Comparison of ENCODE assay signal across 1 cellular context in genomic region chr3:10855083-10855870, GRCh38.
TF ChIP-seq lines count a peak whose summit lies in the region.

No MANE protein-coding gene starts in this region.

TF ChIP-seq in HepG2, 621 proteins besides CTCF, POLR2A, EP300 and RAD21 (continued from another document and continues in another):
- TF ChIP-seq ARID4A (CRISPR knock-in tag; IDR thresholded peaks at IDR 0.05; ENCODE audit: borderline replicate concordance) (peak; percentile 10; the same call in 1 of the 2 replicates), ELF1 (CRISPR knock-in tag; IDR thresholded peaks at IDR 0.05) (peak; percentile 60), ZKSCAN8 (CRISPR knock-in tag; IDR thresholded peaks at IDR 0.05; ENCODE audit: borderline replicate concordance) (peak; percentile 41; the same call in 1 of the 2 replicates), CC2D1A (CRISPR knock-in tag; IDR thresholded peaks at IDR 0.05) (no peak), BHLHE40 (IDR thresholded peaks at IDR 0.05; ENCODE audit: low read length) (peak; percentile 90), ZNF512B (CRISPR knock-in tag; IDR thresholded peaks at IDR 0.05; ENCODE audit: borderline replicate concordance) (no peak), ZNF12 (CRISPR knock-in tag; IDR thresholded peaks at IDR 0.05) (no peak), ZBTB25 (CRISPR knock-in tag; IDR thresholded peaks at IDR 0.05) (0 out of 2 replicates have a peak, but pooled peaks have one; percentile 30), ZNF292 (CRISPR knock-in tag; IDR thresholded peaks at IDR 0.05; ENCODE audit: borderline replicate concordance, low read depth) (peak; percentile 49; the same call in 1 of the 2 replicates), ZNF891 (CRISPR knock-in tag; IDR thresholded peaks at IDR 0.05) (no peak), MED1 (CRISPR knock-in tag; IDR thresholded peaks at IDR 0.05) (peak; percentile 50; the same call in 1 of the 2 replicates), MED8 (CRISPR knock-in tag; IDR thresholded peaks at IDR 0.05; ENCODE audit: insufficient replicate concordance) (no peak), JUND (CRISPR knock-in tag; IDR thresholded peaks at IDR 0.05) (peak; percentile 81; the same call in 1 of the 2 replicates), EEA1 (CRISPR knock-in tag; IDR thresholded peaks at IDR 0.05; ENCODE audit: borderline replicate concordance) (no peak), NFE2 (CRISPR knock-in tag; IDR thresholded peaks at IDR 0.05) (no peak), PHF21A (CRISPR knock-in tag; IDR thresholded peaks at IDR 0.05) (peak; percentile 50; the same call in 1 of the 2 replicates), PAXIP1 (CRISPR knock-in tag; conservative IDR thresholded peaks at IDR 0.05) (peak; percentile 59), SAP130 (CRISPR knock-in tag; IDR thresholded peaks at IDR 0.05; ENCODE audit: low read depth) (peak; percentile 43; the same call in 1 of the 2 replicates), PAWR (CRISPR knock-in tag; IDR thresholded peaks at IDR 0.05; ENCODE audit: borderline replicate concordance) (no peak), NFE2L1 (CRISPR knock-in tag; IDR thresholded peaks at IDR 0.05; ENCODE audit: borderline replicate concordance) (no peak), SOX13 (IDR thresholded peaks at IDR 0.05) (no peak), SOX13 (CRISPR knock-in tag; conservative IDR thresholded peaks at IDR 0.05 in 1 of 2, IDR thresholded peaks at IDR 0.05 in 1 of 2) (peak in 1 of 2 experiments; percentile 49; a peak in 1 of 4 replicates), ZNF3 (CRISPR knock-in tag; IDR thresholded peaks at IDR 0.05) (no peak), ATF3 (CRISPR knock-in tag; IDR thresholded peaks at IDR 0.05) (peak; percentile 77), NAIF1 (CRISPR knock-in tag; IDR thresholded peaks at IDR 0.05; ENCODE audit: borderline replicate concordance) (no peak), XBP1 (CRISPR knock-in tag; IDR thresholded peaks at IDR 0.05) (no peak), ZNF225 (CRISPR knock-in tag; IDR thresholded peaks at IDR 0.05) (no peak), SNAI1 (CRISPR knock-in tag; IDR thresholded peaks at IDR 0.05; ENCODE audit: borderline replicate concordance) (no peak), ARID3A (IDR thresholded peaks at IDR 0.05; ENCODE audit: low read depth, low read length) (peak; percentile 42), ZFP1 (CRISPR knock-in tag; IDR thresholded peaks at IDR 0.05) (no peak), TFDP1 (CRISPR knock-in tag; IDR thresholded peaks at IDR 0.05; ENCODE audit: borderline replicate concordance) (no peak), TBP (CRISPR knock-in tag; IDR thresholded peaks at IDR 0.05) (no peak), LBX2 (CRISPR knock-in tag; IDR thresholded peaks at IDR 0.05; ENCODE audit: borderline replicate concordance) (no peak), REL (CRISPR knock-in tag; conservative IDR thresholded peaks at IDR 0.05) (no peak), ZFX (CRISPR knock-in tag; IDR thresholded peaks at IDR 0.05; ENCODE audit: low read depth) (no peak), TBX2 (CRISPR knock-in tag; IDR thresholded peaks at IDR 0.05; ENCODE audit: borderline replicate concordance) (peak; percentile 63; the same call in 1 of the 2 replicates), ZNF414 (CRISPR knock-in tag; IDR thresholded peaks at IDR 0.05) (no peak), GLI4 (CRISPR knock-in tag; IDR thresholded peaks at IDR 0.05; ENCODE audit: borderline replicate concordance) (no peak), ZSCAN9 (CRISPR knock-in tag; IDR thresholded peaks at IDR 0.05; ENCODE audit: borderline replicate concordance) (no peak), TIGD3 (CRISPR knock-in tag; IDR thresholded peaks at IDR 0.05; ENCODE audit: borderline replicate concordance) (no peak), ZNF788 (CRISPR knock-in tag; IDR thresholded peaks at IDR 0.05; ENCODE audit: borderline replicate concordance) (no peak), CREM (IDR thresholded peaks at IDR 0.05) (peak; percentile 33; the same call in 1 of the 2 replicates), CREM (CRISPR knock-in tag; IDR thresholded peaks at IDR 0.05) (no peak), SMAD3 (CRISPR knock-in tag; IDR thresholded peaks at IDR 0.05) (0 out of 2 replicates have a peak, but pooled peaks have one; percentile 51), ATF7 (IDR thresholded peaks at IDR 0.05) (no peak), ATF7 (CRISPR knock-in tag; IDR thresholded peaks at IDR 0.05) (no peak), JARID2 (CRISPR knock-in tag; IDR thresholded peaks at IDR 0.05; ENCODE audit: insufficient replicate concordance) (no peak), ZMYM3 (CRISPR knock-in tag; IDR thresholded peaks at IDR 0.05) (peak; percentile 35; the same call in 1 of the 2 replicates), PAF1 (CRISPR knock-in tag; IDR thresholded peaks at IDR 0.05) (no peak)
